ENCODE assay signal across 8 cellular contexts in the genomic region with DNA sequence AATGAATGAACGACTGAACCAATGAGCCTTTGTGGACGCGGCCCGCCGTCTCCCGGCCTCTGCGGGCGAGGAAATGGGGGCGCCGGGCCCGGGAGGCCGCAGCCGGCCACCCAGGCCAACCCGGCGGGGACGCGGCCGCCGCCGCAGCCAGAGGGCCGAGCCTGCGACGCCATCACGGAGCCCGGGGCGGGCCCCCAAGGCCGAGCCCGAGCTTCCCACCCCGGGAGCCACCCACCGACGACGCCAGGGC. TPM values are rescaled to one million over a fixed set of nuclear protein-coding genes. Genes with fewer than 3 reads are reported as not detected.
DNase-seq lines count a peak whose midpoint lies in the region; ATAC-seq and TF ChIP-seq lines count a peak whose summit lies in the region.

No MANE protein-coding gene starts in this region.

- H3K27me3 Mint-ChIP-seq in brain = peaks cover 7% of the 10 kb centered on the region

- H3K36me3 ChIP-seq in muscle layer of colon (ENCODE audit: insufficient read depth, low read length) = peaks cover 22% of the 10 kb centered on the region

- peak overlapping the region; percentile 93 to 99 (median 97) for H3K4me3 Mint-ChIP-seq in brain

- ATAC-seq in HG03565 (IDR thresholded peaks at IDR 0.05; ENCODE audit: unreplicated experiment) (no peak), GM18519 (IDR thresholded peaks at IDR 0.05; ENCODE audit: low FRiP score, unreplicated experiment) (no peak)

- TF ChIP-seq CTCF in AG10803 (conservative IDR thresholded peaks at IDR 0.05; ENCODE audit: low read length) (no peak), HFF-Myc (IDR thresholded peaks at IDR 0.05; ENCODE audit: low read depth, low read length, missing control alignments) (no peak), brain (conservative IDR thresholded peaks at IDR 0.05) (no peak)

- H3K36me3 Mint-ChIP-seq in brain = peaks cover 39% of the 10 kb centered on the region

- DNase-seq in AG10803 (ENCODE audit: low read depth) (no peak), HFF-Myc (ENCODE audit: extremely low read depth, low read depth) (no peak), SKM-1 (lab: John Stamatoyannopoulos, UW; ENCODE audit: unreplicated experiment) (no peak), posterior vena cava (ENCODE audit: low spot score) (no peak)

- peak overlapping the region; percentile 74 for H3K9ac ChIP-seq in muscle layer of colon (ENCODE audit: low read length)

- peaks cover 22% of the 10 kb centered on the region for H3K4me1 ChIP-seq in muscle layer of colon (ENCODE audit: insufficient read depth, low read length)

- peak overlapping the region; percentile 82 for H3K27ac ChIP-seq in muscle layer of colon (ENCODE audit: low read depth, low read length)

- no peaks in the 10 kb centered on the region for H3K9me3 ChIP-seq in muscle layer of colon (ENCODE audit: low read length)

- intact Hi-C loops in posterior vena cava (cut with DNase I) = no loop called here

- peaks cover 0 to 9% (median 4%) of the 10 kb centered on the region in 5 experiments for H3K9me3 Mint-ChIP-seq in brain

- peak overlapping the region in 4 of 5 experiments; percentile 96 to 100 (median 98) for H3K27ac Mint-ChIP-seq in brain

- peaks cover 49% of the 10 kb centered on the region for H3K4me1 Mint-ChIP-seq in brain

- H3K4me3 ChIP-seq in AG10803 (ENCODE audit: low read length) = peak overlapping the region; percentile 83
- peak overlapping the region; percentile 97 for H3K4me3 ChIP-seq in HFF-Myc (replicated peaks; ENCODE audit: low read depth, low read length)
- peak overlapping the region; percentile 80 to 84 for H3K4me3 ChIP-seq in muscle layer of colon (ENCODE audit: low read depth in 1 of 2, low read length in 2 of 2)

- no peaks in the 10 kb centered on the region for H3K27me3 ChIP-seq in muscle layer of colon (ENCODE audit: control insufficient read depth in 1 of 2, insufficient read depth in 2 of 2, low read length in 2 of 2)

RNA-seq across cellular contexts. Expression of gene SUGP2, which starts 0.2 kb away (rescaled TPM):
- polyA plus RNA-seq in brain (ENCODE audit: insufficient read depth, low read depth, low replicate concordance) = 59.2 TPM
- total RNA-seq in posterior vena cava = 10 to 100 TPM; 50.4 to 51.1 TPM

RNA-seq across cellular contexts. Expression of gene ARMC6, which starts 0.3 kb away (rescaled TPM):
- polyA plus RNA-seq in brain (ENCODE audit: insufficient read depth, low read depth, low replicate concordance) = 39.3 TPM
- 10 to 100 TPM; 12.6 to 19.3 TPM for total RNA-seq in posterior vena cava

RNA-seq across cellular contexts. Expression of gene SLC25A42, which starts 30.7 kb away (rescaled TPM):
- polyA plus RNA-seq in brain (ENCODE audit: insufficient read depth, low read depth, low replicate concordance) = 9.5 TPM
- 1 to 10 TPM; 4.9 to 8.0 TPM for total RNA-seq in posterior vena cava
